Comparison of ENCODE assay signal across 19 cellular contexts in genomic region chr9:126233175-126233574, GRCh38.
DNase-seq lines count a peak whose midpoint lies in the region; ATAC-seq and TF ChIP-seq lines count a peak whose summit lies in the region.
"Had no signal": no experiment of that assay in that cellular context is flagged by ENCODE, and none has a peak within 500 bp of the region (broad histone marks: within the 10 kb centered on the region; RNA-seq: fewer than 3 reads in every experiment).

No MANE protein-coding gene starts in this region.

- no peaks in the 10 kb centered on the region for H3K9me3 Mint-ChIP-seq in activated CD4-positive, alpha-beta T cell treated with anti-CD3 and anti-CD28 coated beads, Interleukin-2, amount 10 ng/mL, durations not matched to agents 24 days and 14 days
- H3K9me3 Mint-ChIP-seq: CD4-positive, alpha-beta memory T cell; GM23338; HFFc6 had no signal

- intact Hi-C loops in activated CD4-positive, alpha-beta T cell treated with anti-CD3 and anti-CD28 coated beads, Interleukin-2, amount 10 ng/mL, durations not matched to agents 24 days and 14 days (cut with micrococcal nuclease): no loop called here
- intact Hi-C loops in esophagus muscularis mucosa (cut with DNase I): no loop called here
- intact Hi-C loops in posterior vena cava (cut with DNase I): no loop called here

- H3K36me3 ChIP-seq in esophagus muscularis mucosa: no peaks in the 10 kb centered on the region
- H3K36me3 ChIP-seq: HAP-1 had no signal

- no peak overlapping the region for H3K4me3 Mint-ChIP-seq in activated CD4-positive, alpha-beta T cell treated with anti-CD3 and anti-CD28 coated beads, Interleukin-2, amount 10 ng/mL, durations not matched to agents 24 days and 14 days
- H3K4me3 Mint-ChIP-seq: CD4-positive, alpha-beta memory T cell; GM23338; HFFc6 had no signal

- 86% methylated on average over 9 of the region's 9 CpGs for WGBS in esophagus muscularis mucosa

- TF ChIP-seq EP300 in esophagus muscularis mucosa (IDR thresholded peaks at IDR 0.05): no peak

- H3K4me1 Mint-ChIP-seq in activated CD4-positive, alpha-beta T cell treated with anti-CD3 and anti-CD28 coated beads, Interleukin-2, amount 10 ng/mL, durations not matched to agents 24 days and 14 days: peaks cover 3% of the 10 kb centered on the region
- H3K4me1 Mint-ChIP-seq: GM23338 had no signal

- H3K27me3 ChIP-seq in esophagus muscularis mucosa: no peaks in the 10 kb centered on the region

- H3K36me3 Mint-ChIP-seq in activated CD4-positive, alpha-beta T cell treated with anti-CD3 and anti-CD28 coated beads, Interleukin-2, amount 10 ng/mL, durations not matched to agents 24 days and 14 days (ENCODE audit: low read depth): no peaks in the 10 kb centered on the region
- H3K36me3 Mint-ChIP-seq: CD4-positive, alpha-beta memory T cell had no signal

- H3K27me3 Mint-ChIP-seq in activated CD4-positive, alpha-beta T cell treated with anti-CD3 and anti-CD28 coated beads, Interleukin-2, amount 10 ng/mL, durations not matched to agents 24 days and 14 days: peaks cover 12% of the 10 kb centered on the region

- no peak overlapping the region for H3K27ac ChIP-seq in esophagus muscularis mucosa (replicated peaks in 1 of 4)
- H3K27ac ChIP-seq: A549 had no signal

- H3K27ac Mint-ChIP-seq in activated CD4-positive, alpha-beta T cell treated with anti-CD3 and anti-CD28 coated beads, Interleukin-2, amount 10 ng/mL, durations not matched to agents 24 days and 14 days: no peak overlapping the region
- H3K27ac Mint-ChIP-seq: CD4-positive, alpha-beta memory T cell; GM23338; HFFc6 had no signal

- ATAC-seq in HG02610 (IDR thresholded peaks at IDR 0.05; ENCODE audit: unreplicated experiment) (no peak), HG02885 (IDR thresholded peaks at IDR 0.05; ENCODE audit: poor library complexity, unreplicated experiment) (no peak)
- ATAC-seq: A549, GM23338 had no signal

- DNase-seq in activated CD4-positive, alpha-beta T cell treated with anti-CD3 and anti-CD28 coated beads, Interleukin-2, amount 10 ng/mL, durations not matched to agents 24 days and 14 days: peak; percentile 37
- no peak for DNase-seq in activated CD4-positive, alpha-beta T cell treated with anti-CD3 and anti-CD28 coated beads, Interleukin-2, amount 50 U/mL, for 48 hours
- DNase-seq in esophagus muscularis mucosa (ENCODE audit: extremely low spot score): peak; percentile 62
- DNase-seq in posterior vena cava (ENCODE audit: low spot score): peak; percentile 64
- DNase-seq: 8988T; ACHN; C1 segment of cervical spinal cord; Calu3; CD4-positive, alpha-beta memory T cell; COR-L47; DMS53; DMS79 treated with DMSO at 0.1 percent for 48 hours; GF-D8; HFFc6 had no signal

- H3K9me3 ChIP-seq in esophagus muscularis mucosa: no peaks in the 10 kb centered on the region
- H3K9me3 ChIP-seq: A549, HAP-1 had no signal

- peaks cover 0 to 8% (median 3%) of the 10 kb centered on the region in 4 donors for H3K4me1 ChIP-seq in esophagus muscularis mucosa
- H3K4me1 ChIP-seq: A549, HAP-1 had no signal

- no peak for TF ChIP-seq POLR2A in esophagus muscularis mucosa (IDR thresholded peaks at IDR 0.05; ENCODE audit: low read depth)

- TF ChIP-seq CTCF in esophagus muscularis mucosa (IDR thresholded peaks at IDR 0.05): no peak

- no peak overlapping the region for H3K4me3 ChIP-seq in esophagus muscularis mucosa
- H3K4me3 ChIP-seq: A549, GM23338, HAP-1 had no signal

Comparison
In these comparisons a context has a peak if more than half of its experiments do, and no peak if none do; other contexts are left out.
1. DNase-seq: peak in activated CD4-positive, alpha-beta T cell treated with anti-CD3 and anti-CD28 coated beads, Interleukin-2, amount 10 ng/mL, durations not matched to agents 24 days and 14 days (single experiment), esophagus muscularis mucosa (single experiment) and posterior vena cava (single experiment); none in activated CD4-positive, alpha-beta T cell treated with anti-CD3 and anti-CD28 coated beads, Interleukin-2, amount 50 U/mL, for 48 hours (0 of 2).